27 cellular contexts compared by ENCODE assay signal in genomic region chr6:119040636-119041035, GRCh38. TPM values are rescaled to one million over a fixed set of nuclear protein-coding genes. Genes with fewer than 3 reads are reported as not detected.
"Had no signal": no experiment of that assay in that cellular context is flagged by ENCODE, and none has a peak within 500 bp of the region (broad histone marks: within the 10 kb centered on the region; RNA-seq: fewer than 3 reads in every experiment).

No MANE protein-coding gene starts in this region.

- H3K4me3 Mint-ChIP-seq: activated CD4-positive, alpha-beta memory T cell treated with anti-CD3 and anti-CD28 coated beads for 36 hours; activated CD4-positive, alpha-beta T cell treated with anti-CD3 and anti-CD28 coated beads, Interleukin-2, amount 10 ng/mL, durations not matched to agents 7 days and 5 days; activated naive CD4-positive, alpha-beta T cell treated with anti-CD3 and anti-CD28 coated beads for 36 hours; activated naive CD8-positive, alpha-beta T cell treated with anti-CD3 and anti-CD28 coated beads for 36 hours; activated T-helper 17 cell treated with anti-CD3 and anti-CD28 coated beads, Interleukin-2, amount 50 U/mL, for 72 hours; T-helper 17 cell had no signal

- ATAC-seq: activated T-helper 17 cell treated with anti-CD3 and anti-CD28 coated beads, Interleukin-2, amount 50 U/mL, for 72 hours; T-helper 17 cell had no signal

- DNase-seq: activated CD4-positive, alpha-beta memory T cell treated with anti-CD3 and anti-CD28 coated beads for 36 hours; activated CD4-positive, alpha-beta T cell treated with anti-CD3 and anti-CD28 coated beads, Interleukin-2, amount 10 ng/mL, durations not matched to agents 7 days and 5 days; activated CD4-positive, CD25-positive, alpha-beta regulatory T cell; activated CD8-positive, alpha-beta memory T cell treated with anti-CD3 and anti-CD28 coated beads for 24 hours; activated gamma-delta T cell; activated naive CD4-positive, alpha-beta T cell treated with anti-CD3 and anti-CD28 coated beads for 36 hours; activated naive CD8-positive, alpha-beta T cell treated with anti-CD3 and anti-CD28 coated beads for 36 hours; activated T-cell treated with anti-CD3 and anti-CD28 coated beads, Interleukin-2, amount 50 U/mL, for 48 hours; brain microvascular endothelial cell; Karpas-422; MM.1S; NCI-H1105 treated with DMSO at 0.1 percent for 48 hours; NCI-H146; NCI-H187 treated with DMSO at 0.1 percent for 48 hours; NCI-H2081 treated with DMSO at 0.1 percent for 48 hours; NCI-H2171; NCI-H2227 treated with DMSO at 0.1 percent for 48 hours; NCI-H446 treated with DMSO at 0.1 percent for 48 hours; NCI-H526; NCI-H82; SIG-M5; T-helper 17 cell; T-helper 9 cell had no signal

- H3K4me3 ChIP-seq: cardiac muscle cell had no signal

- H3K27me3 ChIP-seq: brain microvascular endothelial cell, cardiac muscle cell had no signal

- H3K27ac Mint-ChIP-seq: activated CD4-positive, alpha-beta memory T cell treated with anti-CD3 and anti-CD28 coated beads for 36 hours; activated CD4-positive, alpha-beta T cell treated with anti-CD3 and anti-CD28 coated beads, Interleukin-2, amount 10 ng/mL, durations not matched to agents 7 days and 5 days; activated naive CD4-positive, alpha-beta T cell treated with anti-CD3 and anti-CD28 coated beads for 36 hours; activated naive CD8-positive, alpha-beta T cell treated with anti-CD3 and anti-CD28 coated beads for 36 hours; activated T-helper 17 cell treated with anti-CD3 and anti-CD28 coated beads, Interleukin-2, amount 50 U/mL, for 72 hours; T-helper 17 cell had no signal

- H3K36me3 Mint-ChIP-seq: activated CD4-positive, alpha-beta memory T cell treated with anti-CD3 and anti-CD28 coated beads for 36 hours; activated naive CD8-positive, alpha-beta T cell treated with anti-CD3 and anti-CD28 coated beads for 36 hours had no signal

- FAIRE-seq: TTC549 had no signal

- H3K36me3 ChIP-seq: brain microvascular endothelial cell, cardiac muscle cell had no signal

- H3K9me3 Mint-ChIP-seq: activated CD4-positive, alpha-beta memory T cell treated with anti-CD3 and anti-CD28 coated beads for 36 hours; activated CD4-positive, alpha-beta T cell treated with anti-CD3 and anti-CD28 coated beads, Interleukin-2, amount 10 ng/mL, durations not matched to agents 7 days and 5 days; activated naive CD4-positive, alpha-beta T cell treated with anti-CD3 and anti-CD28 coated beads for 36 hours; activated naive CD8-positive, alpha-beta T cell treated with anti-CD3 and anti-CD28 coated beads for 36 hours; activated T-helper 17 cell treated with anti-CD3 and anti-CD28 coated beads, Interleukin-2, amount 50 U/mL, for 72 hours had no signal

- H3K27me3 Mint-ChIP-seq: activated CD4-positive, alpha-beta memory T cell treated with anti-CD3 and anti-CD28 coated beads for 36 hours; activated CD4-positive, alpha-beta T cell treated with anti-CD3 and anti-CD28 coated beads, Interleukin-2, amount 10 ng/mL, durations not matched to agents 7 days and 5 days; activated naive CD8-positive, alpha-beta T cell treated with anti-CD3 and anti-CD28 coated beads for 36 hours; activated T-helper 17 cell treated with anti-CD3 and anti-CD28 coated beads, Interleukin-2, amount 50 U/mL, for 72 hours; T-helper 17 cell had no signal

- H3K27ac ChIP-seq: brain microvascular endothelial cell, cardiac muscle cell had no signal

RNA-seq across cellular contexts. Expression of gene FAM184A, which starts 37.8 kb away (rescaled TPM):
- total RNA-seq: OCI-LY7 had no signal
